In genomic region chr18:13061630-13062189, GRCh38 we compare ENCODE assay signal across 24 cellular contexts.
"Had no signal": no experiment of that assay in that cellular context is flagged by ENCODE, and none has a peak within 500 bp of the region (broad histone marks: within the 10 kb centered on the region; RNA-seq: fewer than 3 reads in every experiment).

No MANE protein-coding gene starts in this region.

- H3K4me1 Mint-ChIP-seq: brain had no signal

- H3K9me3 Mint-ChIP-seq: activated CD4-positive, alpha-beta T cell treated with anti-CD3 and anti-CD28 coated beads, Interleukin-2, amount 10 ng/mL, durations not matched to agents 7 days and 5 days; activated naive CD4-positive, alpha-beta T cell treated with anti-CD3 and anti-CD28 coated beads, Interleukin-2, amount 10 ng/mL, durations not matched to agents 7 days and 5 days; activated T-cell treated with anti-CD3 and anti-CD28 coated beads, Interleukin-2, amount 50 U/mL, for 4 hours; activated T-helper 1 cell treated with anti-CD3 and anti-CD28 coated beads, Interleukin-12 subunit alpha, Interleukin-12 subunit beta, Interleukin-2, Interleukin-4 antibody, amounts not matched to agents 30 ng/mL and 10 ng/mL and 1 ng/mL, durations not matched to agents 14 hours and 24 hours and 36 hours had no signal

- H3K27ac Mint-ChIP-seq: activated CD4-positive, alpha-beta T cell treated with anti-CD3 and anti-CD28 coated beads, Interleukin-2, amount 10 ng/mL, durations not matched to agents 7 days and 5 days; activated naive CD4-positive, alpha-beta T cell treated with anti-CD3 and anti-CD28 coated beads, Interleukin-2, amount 10 ng/mL, durations not matched to agents 7 days and 5 days; activated naive CD8-positive, alpha-beta T cell; activated naive CD8-positive, alpha-beta T cell treated with anti-CD3 and anti-CD28 coated beads, Interleukin-2, amount 50 U/mL, for 24 hours; activated T-helper 1 cell treated with anti-CD3 and anti-CD28 coated beads, Interleukin-12 subunit alpha, Interleukin-12 subunit beta, Interleukin-2, Interleukin-4 antibody, amounts not matched to agents 30 ng/mL and 10 ng/mL and 1 ng/mL, durations not matched to agents 14 hours and 24 hours and 36 hours; brain had no signal

- H3K27ac ChIP-seq: WERI-Rb-1 had no signal

- H3K27me3 Mint-ChIP-seq: activated CD4-positive, alpha-beta T cell treated with anti-CD3 and anti-CD28 coated beads, Interleukin-2, amount 10 ng/mL, durations not matched to agents 7 days and 5 days; activated naive CD4-positive, alpha-beta T cell treated with anti-CD3 and anti-CD28 coated beads, Interleukin-2, amount 10 ng/mL, durations not matched to agents 7 days and 5 days; activated naive CD8-positive, alpha-beta T cell; activated naive CD8-positive, alpha-beta T cell treated with anti-CD3 and anti-CD28 coated beads, Interleukin-2, amount 50 U/mL, for 24 hours; brain had no signal

- ATAC-seq: activated naive CD8-positive, alpha-beta T cell treated with anti-CD3 and anti-CD28 coated beads, Interleukin-2, amount 50 U/mL, for 24 hours; activated T-cell treated with anti-CD3 and anti-CD28 coated beads, Interleukin-2, amount 50 U/mL, for 4 hours; Panc1 had no signal

- H3K4me3 Mint-ChIP-seq: activated CD4-positive, alpha-beta T cell treated with anti-CD3 and anti-CD28 coated beads, Interleukin-2, amount 10 ng/mL, durations not matched to agents 7 days and 5 days; activated naive CD4-positive, alpha-beta T cell treated with anti-CD3 and anti-CD28 coated beads, Interleukin-2, amount 10 ng/mL, durations not matched to agents 7 days and 5 days; activated naive CD8-positive, alpha-beta T cell; activated naive CD8-positive, alpha-beta T cell treated with anti-CD3 and anti-CD28 coated beads, Interleukin-2, amount 50 U/mL, for 24 hours; activated T-cell treated with anti-CD3 and anti-CD28 coated beads, Interleukin-2, amount 50 U/mL, for 4 hours; activated T-helper 1 cell treated with anti-CD3 and anti-CD28 coated beads, Interleukin-12 subunit alpha, Interleukin-12 subunit beta, Interleukin-2, Interleukin-4 antibody, amounts not matched to agents 30 ng/mL and 10 ng/mL and 1 ng/mL, durations not matched to agents 14 hours and 24 hours and 36 hours; brain had no signal

- DNase-seq: activated CD4-positive, alpha-beta T cell treated with anti-CD3 and anti-CD28 coated beads, Interleukin-2, amount 10 ng/mL, durations not matched to agents 7 days and 5 days; activated CD4-positive, alpha-beta T cell treated with anti-CD3 and anti-CD28 coated beads, Interleukin-2, amount 50 U/mL, for 48 hours; activated CD8-positive, alpha-beta memory T cell treated with anti-CD3 and anti-CD28 coated beads, Interleukin-2, amount 50 U/mL, for 4 hours; activated naive CD4-positive, alpha-beta T cell treated with anti-CD3 and anti-CD28 coated beads, Interleukin-2, amount 10 ng/mL, durations not matched to agents 7 days and 5 days; activated naive CD8-positive, alpha-beta T cell treated with anti-CD3 and anti-CD28 coated beads, Interleukin-2, amount 50 U/mL, for 24 hours; activated T-cell treated with anti-CD3 and anti-CD28 coated beads for 4 hours; activated T-cell treated with anti-CD3 and anti-CD28 coated beads, Interleukin-2, amount 50 U/mL, for 4 hours; anterior cingulate cortex; IMR-90; Karpas-422; KBM-7; NCI-H1105; NCI-H1417 treated with DMSO at 0.1 percent for 48 hours; NCI-H187 treated with DMSO at 0.1 percent for 48 hours; NCI-H2081; NCI-H345; NCI-H524 treated with DMSO at 0.1 percent for 48 hours; SIG-M5; T1000; WERI-Rb-1 had no signal
